ENCODE assay signal across 8 cellular contexts in the genomic region with DNA sequence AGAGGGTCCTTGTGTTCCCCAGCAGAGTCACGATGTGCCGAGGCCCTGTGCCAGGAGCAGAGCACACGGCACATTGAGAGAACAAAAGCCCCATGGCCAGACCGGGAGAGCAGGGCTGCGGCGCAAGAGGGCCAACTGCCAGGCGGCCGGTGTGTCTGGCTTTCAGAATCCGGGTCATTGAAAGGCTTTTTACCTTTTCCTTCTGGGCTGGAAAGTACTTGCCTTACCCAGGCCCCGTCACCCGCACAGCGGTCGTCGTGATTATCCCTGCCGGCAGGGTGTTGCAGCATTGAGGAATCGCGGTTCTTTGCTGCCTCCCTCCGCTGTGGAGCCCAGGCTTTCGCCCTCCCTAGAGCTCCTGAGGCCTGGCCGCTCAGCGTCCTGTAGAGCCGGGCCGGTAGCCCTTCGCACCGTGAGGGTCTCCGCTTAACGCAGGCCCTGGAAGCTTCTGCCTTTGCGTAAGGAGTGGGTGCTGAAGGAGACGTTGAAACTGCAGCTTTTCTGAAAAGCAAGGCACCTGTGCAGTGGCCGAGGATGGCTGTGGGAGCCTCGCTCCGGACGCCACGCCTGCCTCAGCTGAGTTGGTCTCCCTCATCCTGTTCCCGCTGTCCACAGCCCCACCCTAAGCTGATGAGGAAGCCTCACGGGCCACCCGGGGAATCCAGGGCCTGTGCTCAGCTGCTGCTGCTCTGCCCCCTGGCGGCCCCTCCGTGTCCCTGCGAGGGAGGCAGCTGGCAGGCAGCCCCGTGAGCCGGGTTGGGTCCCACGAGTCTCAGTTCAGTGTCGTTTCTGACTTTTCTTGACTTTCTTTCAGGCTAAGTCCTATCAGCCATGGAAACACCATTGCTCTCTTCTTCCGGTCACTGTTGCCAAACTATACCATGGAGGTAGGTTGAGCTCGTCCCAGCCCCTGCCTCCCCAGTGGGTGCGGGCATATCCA.
DNase-seq lines count a peak whose midpoint lies in the region.

No MANE protein-coding gene starts in this region.

- DNase-seq in DMS 273 (lab: John Stamatoyannopoulos, UW; ENCODE audit: unreplicated experiment) (peak; percentile 87), DMS 273 treated with DMSO at 0.1 percent for 48 hours (lab: John Stamatoyannopoulos, UW) (no peak), NCI-H1105 treated with DMSO at 0.1 percent for 48 hours (lab: John Stamatoyannopoulos, UW) (peak; percentile 11), cerebellar cortex (ENCODE audit: low spot score) (peak; percentile 83), kidney tubule cell (ENCODE audit: low spot score) (peak; percentile 62), KG1 (lab: John Stamatoyannopoulos, UW) (no peak)
- peak; percentile 36 for DNase-seq in activated CD4-positive, CD25-positive, alpha-beta regulatory T cell treated with anti-CD3 and anti-CD28 coated beads, Interleukin-2, amount 50 U/mL, for 16 hours (ENCODE audit: low read depth, low spot score)
- peak; percentile 74 for DNase-seq in stimulated activated CD4-positive, alpha-beta T cell treated with anti-CD3 and anti-CD28 coated beads, Interleukin-4, amount 100 ng/mL, for 1 hour

Comparison
In these comparisons a context has a peak if more than half of its experiments do, and no peak if none do; other contexts are left out.
1. DNase-seq: peak in DMS 273 (single experiment), NCI-H1105 treated with DMSO at 0.1 percent for 48 hours (single experiment), activated CD4-positive, CD25-positive, alpha-beta regulatory T cell treated with anti-CD3 and anti-CD28 coated beads, Interleukin-2, amount 50 U/mL, for 16 hours (single experiment), cerebellar cortex (single experiment), kidney tubule cell (single experiment) and stimulated activated CD4-positive, alpha-beta T cell treated with anti-CD3 and anti-CD28 coated beads, Interleukin-4, amount 100 ng/mL, for 1 hour (single experiment); none in DMS 273 treated with DMSO at 0.1 percent for 48 hours (single experiment) and KG1 (single experiment).